Comparison of ENCODE assay signal across 1 cellular context in the genomic region with DNA sequence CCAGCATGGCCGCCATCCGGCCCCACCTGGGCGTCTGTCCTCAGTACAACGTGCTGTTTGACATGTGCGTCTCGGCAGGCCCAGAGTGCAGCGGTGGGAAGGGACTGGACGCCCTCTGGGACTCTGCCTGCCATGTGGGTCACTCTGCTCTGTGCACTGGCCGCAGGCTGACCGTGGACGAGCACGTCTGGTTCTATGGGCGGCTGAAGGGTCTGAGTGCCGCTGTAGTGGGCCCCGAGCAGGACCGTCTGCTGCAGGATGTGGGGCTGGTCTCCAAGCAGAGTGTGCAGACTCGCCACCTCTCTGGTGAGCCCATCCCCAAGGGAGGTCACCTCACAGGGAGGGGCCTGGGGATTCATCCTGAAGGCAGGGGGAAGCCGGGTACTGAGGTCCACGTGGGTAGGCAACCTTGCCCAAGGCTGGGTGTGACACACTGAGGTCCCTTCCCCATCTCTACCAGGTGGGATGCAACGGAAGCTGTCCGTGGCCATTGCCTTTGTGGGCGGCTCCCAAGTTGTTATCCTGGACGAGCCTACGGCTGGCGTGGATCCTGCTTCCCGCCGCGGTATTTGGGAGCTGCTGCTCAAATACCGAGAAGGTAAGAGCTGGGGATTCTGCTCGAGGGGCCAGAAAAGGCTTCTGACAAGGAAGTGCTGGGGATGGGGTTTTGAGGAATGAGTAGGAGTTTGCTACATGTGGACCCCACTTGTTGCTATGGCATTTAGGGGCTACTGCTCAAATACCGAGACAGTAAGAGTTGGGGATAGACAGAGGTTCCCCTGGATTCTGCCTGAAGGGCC.
TF ChIP-seq lines count a peak whose summit lies in the region.

No MANE protein-coding gene starts in this region.

TF ChIP-seq in HepG2, 621 proteins besides CTCF, POLR2A, EP300 and RAD21 (continued from another document and continues in another):
- TF ChIP-seq, protein P1, sequence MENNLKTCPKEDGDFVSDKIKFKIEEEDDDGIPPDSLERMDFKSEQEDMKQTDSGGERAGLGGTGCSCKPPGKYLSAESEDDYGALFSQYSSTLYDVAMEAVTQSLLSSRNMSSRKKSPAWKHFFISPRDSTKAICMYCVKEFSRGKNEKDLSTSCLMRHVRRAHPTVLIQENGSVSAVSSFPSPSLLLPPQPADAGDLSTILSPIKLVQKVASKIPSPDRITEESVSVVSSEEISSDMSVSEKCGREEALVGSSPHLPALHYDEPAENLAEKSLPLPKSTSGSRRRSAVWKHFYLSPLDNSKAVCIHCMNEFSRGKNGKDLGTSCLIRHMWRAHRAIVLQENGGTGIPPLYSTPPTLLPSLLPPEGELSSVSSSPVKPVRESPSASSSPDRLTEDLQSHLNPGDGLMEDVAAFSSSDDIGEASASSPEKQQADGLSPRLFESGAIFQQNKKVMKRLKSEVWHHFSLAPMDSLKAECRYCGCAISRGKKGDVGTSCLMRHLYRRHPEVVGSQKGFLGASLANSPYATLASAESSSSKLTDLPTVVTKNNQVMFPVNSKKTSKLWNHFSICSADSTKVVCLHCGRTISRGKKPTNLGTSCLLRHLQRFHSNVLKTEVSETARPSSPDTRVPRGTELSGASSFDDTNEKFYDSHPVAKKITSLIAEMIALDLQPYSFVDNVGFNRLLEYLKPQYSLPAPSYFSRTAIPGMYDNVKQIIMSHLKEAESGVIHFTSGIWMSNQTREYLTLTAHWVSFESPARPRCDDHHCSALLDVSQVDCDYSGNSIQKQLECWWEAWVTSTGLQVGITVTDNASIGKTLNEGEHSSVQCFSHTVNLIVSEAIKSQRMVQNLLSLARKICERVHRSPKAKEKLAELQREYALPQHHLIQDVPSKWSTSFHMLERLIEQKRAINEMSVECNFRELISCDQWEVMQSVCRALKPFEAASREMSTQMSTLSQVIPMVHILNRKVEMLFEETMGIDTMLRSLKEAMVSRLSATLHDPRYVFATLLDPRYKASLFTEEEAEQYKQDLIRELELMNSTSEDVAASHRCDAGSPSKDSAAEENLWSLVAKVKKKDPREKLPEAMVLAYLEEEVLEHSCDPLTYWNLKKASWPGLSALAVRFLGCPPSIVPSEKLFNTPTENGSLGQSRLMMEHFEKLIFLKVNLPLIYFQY (CRISPR knock-in tag; IDR thresholded peaks at IDR 0.05; ENCODE audit: borderline replicate concordance): 0 out of 2 replicates have a peak, but pooled peaks have one; percentile 35
- TF ChIP-seq SCMH1 (CRISPR knock-in tag; IDR thresholded peaks at IDR 0.05; ENCODE audit: borderline replicate concordance) (no peak), TEAD2 (CRISPR knock-in tag; IDR thresholded peaks at IDR 0.05) (no peak), RERE (CRISPR knock-in tag; IDR thresholded peaks at IDR 0.05; ENCODE audit: low read depth) (peak; percentile 24; the same call in 1 of the 2 replicates), TIGD3 (CRISPR knock-in tag; IDR thresholded peaks at IDR 0.05; ENCODE audit: borderline replicate concordance) (peak; percentile 76; the same call in 1 of the 2 replicates), RBM22 (optimal IDR thresholded peaks at IDR 0.05; ENCODE audit: low read length) (no peak), ZNF160 (CRISPR knock-in tag; IDR thresholded peaks at IDR 0.05) (peak; percentile 49; the same call in 1 of the 2 replicates), MTA1 (CRISPR knock-in tag; IDR thresholded peaks at IDR 0.05; ENCODE audit: borderline replicate concordance) (peak; percentile 72; the same call in 1 of the 2 replicates), ZNF670 (CRISPR knock-in tag; IDR thresholded peaks at IDR 0.05; ENCODE audit: borderline replicate concordance) (no peak; the same call in 1 of the 2 replicates), ELK4 (CRISPR knock-in tag; IDR thresholded peaks at IDR 0.05; ENCODE audit: borderline replicate concordance) (no peak), MED13 (CRISPR knock-in tag; IDR thresholded peaks at IDR 0.05) (no peak), PCBP2 (optimal IDR thresholded peaks at IDR 0.05; ENCODE audit: low read depth, low read length, poor library complexity, severe bottlenecking) (no peak)
- TF ChIP-seq, protein P2, sequence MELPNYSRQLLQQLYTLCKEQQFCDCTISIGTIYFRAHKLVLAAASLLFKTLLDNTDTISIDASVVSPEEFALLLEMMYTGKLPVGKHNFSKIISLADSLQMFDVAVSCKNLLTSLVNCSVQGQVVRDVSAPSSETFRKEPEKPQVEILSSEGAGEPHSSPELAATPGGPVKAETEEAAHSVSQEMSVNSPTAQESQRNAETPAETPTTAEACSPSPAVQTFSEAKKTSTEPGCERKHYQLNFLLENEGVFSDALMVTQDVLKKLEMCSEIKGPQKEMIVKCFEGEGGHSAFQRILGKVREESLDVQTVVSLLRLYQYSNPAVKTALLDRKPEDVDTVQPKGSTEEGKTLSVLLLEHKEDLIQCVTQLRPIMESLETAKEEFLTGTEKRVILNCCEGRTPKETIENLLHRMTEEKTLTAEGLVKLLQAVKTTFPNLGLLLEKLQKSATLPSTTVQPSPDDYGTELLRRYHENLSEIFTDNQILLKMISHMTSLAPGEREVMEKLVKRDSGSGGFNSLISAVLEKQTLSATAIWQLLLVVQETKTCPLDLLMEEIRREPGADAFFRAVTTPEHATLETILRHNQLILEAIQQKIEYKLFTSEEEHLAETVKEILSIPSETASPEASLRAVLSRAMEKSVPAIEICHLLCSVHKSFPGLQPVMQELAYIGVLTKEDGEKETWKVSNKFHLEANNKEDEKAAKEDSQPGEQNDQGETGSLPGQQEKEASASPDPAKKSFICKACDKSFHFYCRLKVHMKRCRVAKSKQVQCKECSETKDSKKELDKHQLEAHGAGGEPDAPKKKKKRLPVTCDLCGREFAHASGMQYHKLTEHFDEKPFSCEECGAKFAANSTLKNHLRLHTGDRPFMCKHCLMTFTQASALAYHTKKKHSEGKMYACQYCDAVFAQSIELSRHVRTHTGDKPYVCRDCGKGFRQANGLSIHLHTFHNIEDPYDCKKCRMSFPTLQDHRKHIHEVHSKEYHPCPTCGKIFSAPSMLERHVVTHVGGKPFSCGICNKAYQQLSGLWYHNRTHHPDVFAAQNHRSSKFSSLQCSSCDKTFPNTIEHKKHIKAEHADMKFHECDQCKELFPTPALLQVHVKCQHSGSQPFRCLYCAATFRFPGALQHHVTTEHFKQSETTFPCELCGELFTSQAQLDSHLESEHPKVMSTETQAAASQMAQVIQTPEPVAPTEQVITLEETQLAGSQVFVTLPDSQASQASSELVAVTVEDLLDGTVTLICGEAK (IDR thresholded peaks at IDR 0.05): no peak
- TF ChIP-seq, protein P2 (CRISPR knock-in tag; IDR thresholded peaks at IDR 0.05): peak; percentile 85
- TF ChIP-seq, protein P3, sequence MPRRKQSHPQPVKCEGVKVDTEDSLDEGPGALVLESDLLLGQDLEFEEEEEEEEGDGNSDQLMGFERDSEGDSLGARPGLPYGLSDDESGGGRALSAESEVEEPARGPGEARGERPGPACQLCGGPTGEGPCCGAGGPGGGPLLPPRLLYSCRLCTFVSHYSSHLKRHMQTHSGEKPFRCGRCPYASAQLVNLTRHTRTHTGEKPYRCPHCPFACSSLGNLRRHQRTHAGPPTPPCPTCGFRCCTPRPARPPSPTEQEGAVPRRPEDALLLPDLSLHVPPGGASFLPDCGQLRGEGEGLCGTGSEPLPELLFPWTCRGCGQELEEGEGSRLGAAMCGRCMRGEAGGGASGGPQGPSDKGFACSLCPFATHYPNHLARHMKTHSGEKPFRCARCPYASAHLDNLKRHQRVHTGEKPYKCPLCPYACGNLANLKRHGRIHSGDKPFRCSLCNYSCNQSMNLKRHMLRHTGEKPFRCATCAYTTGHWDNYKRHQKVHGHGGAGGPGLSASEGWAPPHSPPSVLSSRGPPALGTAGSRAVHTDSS (CRISPR knock-in tag; conservative IDR thresholded peaks at IDR 0.05): no peak
- TF ChIP-seq, protein P4, sequence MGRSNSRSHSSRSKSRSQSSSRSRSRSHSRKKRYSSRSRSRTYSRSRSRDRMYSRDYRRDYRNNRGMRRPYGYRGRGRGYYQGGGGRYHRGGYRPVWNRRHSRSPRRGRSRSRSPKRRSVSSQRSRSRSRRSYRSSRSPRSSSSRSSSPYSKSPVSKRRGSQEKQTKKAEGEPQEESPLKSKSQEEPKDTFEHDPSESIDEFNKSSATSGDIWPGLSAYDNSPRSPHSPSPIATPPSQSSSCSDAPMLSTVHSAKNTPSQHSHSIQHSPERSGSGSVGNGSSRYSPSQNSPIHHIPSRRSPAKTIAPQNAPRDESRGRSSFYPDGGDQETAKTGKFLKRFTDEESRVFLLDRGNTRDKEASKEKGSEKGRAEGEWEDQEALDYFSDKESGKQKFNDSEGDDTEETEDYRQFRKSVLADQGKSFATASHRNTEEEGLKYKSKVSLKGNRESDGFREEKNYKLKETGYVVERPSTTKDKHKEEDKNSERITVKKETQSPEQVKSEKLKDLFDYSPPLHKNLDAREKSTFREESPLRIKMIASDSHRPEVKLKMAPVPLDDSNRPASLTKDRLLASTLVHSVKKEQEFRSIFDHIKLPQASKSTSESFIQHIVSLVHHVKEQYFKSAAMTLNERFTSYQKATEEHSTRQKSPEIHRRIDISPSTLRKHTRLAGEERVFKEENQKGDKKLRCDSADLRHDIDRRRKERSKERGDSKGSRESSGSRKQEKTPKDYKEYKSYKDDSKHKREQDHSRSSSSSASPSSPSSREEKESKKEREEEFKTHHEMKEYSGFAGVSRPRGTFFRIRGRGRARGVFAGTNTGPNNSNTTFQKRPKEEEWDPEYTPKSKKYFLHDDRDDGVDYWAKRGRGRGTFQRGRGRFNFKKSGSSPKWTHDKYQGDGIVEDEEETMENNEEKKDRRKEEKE (IDR thresholded peaks at IDR 0.05): no peak
